ENCODE assay signal across 8 cellular contexts in genomic region chr10:80498039-80498832, GRCh38. TPM values are rescaled to one million over a fixed set of nuclear protein-coding genes. Genes with fewer than 3 reads are reported as not detected.
DNase-seq lines count a peak whose midpoint lies in the region; ATAC-seq and TF ChIP-seq lines count a peak whose summit lies in the region.

No MANE protein-coding gene starts in this region.

- H3K36me3 ChIP-seq in Peyer's patch = no peaks in the 10 kb centered on the region
- no peaks in the 10 kb centered on the region for H3K36me3 ChIP-seq in body of pancreas (replicated peaks in 1 of 2; ENCODE audit: insufficient read depth in 1 of 2, low read depth in 2 of 2)
- peaks cover 0 to 7% of the 10 kb centered on the region in 2 donors for H3K36me3 ChIP-seq in lung (ENCODE audit: control insufficient read depth in 2 of 2, insufficient read depth in 2 of 2, low read length in 2 of 2)
- H3K36me3 ChIP-seq in subcutaneous abdominal adipose tissue (ENCODE audit: control insufficient read depth in 5 of 5, insufficient read depth in 5 of 5, low read length in 5 of 5) = peaks cover 0 to 14% (median 5%) of the 10 kb centered on the region in 5 donors

- 39 to 44% methylated on average over 8 of the region's 8 CpGs for WGBS in body of pancreas, 2 donors
- WGBS in lung, 2 donors = 26 to 34% methylated on average over 8 of the region's 8 CpGs

- no peaks in the 10 kb centered on the region for H3K27me3 ChIP-seq in Peyer's patch
- H3K27me3 ChIP-seq in body of pancreas = no peaks in the 10 kb centered on the region
- H3K27me3 ChIP-seq in lung (ENCODE audit: control insufficient read depth, insufficient read depth) = no peaks in the 10 kb centered on the region
- H3K27me3 ChIP-seq in subcutaneous abdominal adipose tissue (ENCODE audit: control insufficient read depth in 5 of 5, insufficient read depth in 4 of 5, low read length in 5 of 5) = no peaks in the 10 kb centered on the region

- H3K9ac ChIP-seq in subcutaneous abdominal adipose tissue (ENCODE audit: low read length in 5 of 5) = peak overlapping the region; percentile 21 to 75 (median 62)

- TF ChIP-seq CTCF in Peyer's patch (IDR thresholded peaks at IDR 0.05) (no peak), body of pancreas (IDR thresholded peaks at IDR 0.05) (no peak), lung (IDR thresholded peaks at IDR 0.05; ENCODE audit: control extremely low read depth, extremely low read depth) (no peak)

- H3K9me3 ChIP-seq in Peyer's patch (no peaks in the 10 kb centered on the region), body of pancreas (no peaks in the 10 kb centered on the region), lung (ENCODE audit: control insufficient read depth in 2 of 2, insufficient read depth in 1 of 2, low read length in 1 of 2) (no peaks in the 10 kb centered on the region), subcutaneous abdominal adipose tissue (ENCODE audit: control insufficient read depth in 5 of 5, low read length in 5 of 5) (no peaks in the 10 kb centered on the region)

- no peak overlapping the region for H3K4me3 ChIP-seq in Peyer's patch
- H3K4me3 ChIP-seq in body of pancreas = no peak overlapping the region
- H3K4me3 ChIP-seq in lung = no peak overlapping the region
- peak overlapping the region in 3 of 5 donors; percentile 0 to 45 (median 23) for H3K4me3 ChIP-seq in subcutaneous abdominal adipose tissue (ENCODE audit: low read depth in 1 of 5, low read length in 5 of 5)

- H3K27ac ChIP-seq in Peyer's patch = peak overlapping the region; percentile 62 to 90 (median 82)
- peak overlapping the region; percentile 84 to 87 (median 86) for H3K27ac ChIP-seq in body of pancreas
- peak overlapping the region; percentile 50 to 91 for H3K27ac ChIP-seq in lung (ENCODE audit: low read depth in 1 of 2, low read length in 1 of 2)
- peak overlapping the region; percentile 92 for H3K27ac ChIP-seq in subcutaneous abdominal adipose tissue (ENCODE audit: low read depth, low read length)

- intact Hi-C loops in body of pancreas (cut with DNase I) = no loop called here

- H3K4me1 ChIP-seq in Peyer's patch = peaks cover 6 to 80% (median 34%) of the 10 kb centered on the region in 4 donors
- peaks cover 80% of the 10 kb centered on the region for H3K4me1 ChIP-seq in body of pancreas
- H3K4me1 ChIP-seq in lung (ENCODE audit: control insufficient read depth in 2 of 2, insufficient read depth in 2 of 2, low read length in 2 of 2) = peaks cover 31 to 62% of the 10 kb centered on the region in 2 donors
- peaks cover 68 to 100% (median 98%) of the 10 kb centered on the region in 5 donors for H3K4me1 ChIP-seq in subcutaneous abdominal adipose tissue (ENCODE audit: control insufficient read depth in 5 of 5, insufficient read depth in 5 of 5, low read length in 5 of 5)

- TF ChIP-seq POLR2A in Peyer's patch (IDR thresholded peaks at IDR 0.05) (no peak), body of pancreas (IDR thresholded peaks at IDR 0.05) (peak in 1 of 3 donors; percentile 16)

- DNase-seq in Peyer's patch (no peak), body of pancreas (peak in 1 of 4 donors; percentile 3), lung (ENCODE audit: low spot score) (no peak), COR-L47 (lab: John Stamatoyannopoulos, UW) (no peak), SW 1271 (lab: John Stamatoyannopoulos, UW) (no peak)

- ATAC-seq in body of pancreas (no peak), lung (ENCODE audit: insufficient read depth, low FRiP score) (no peak), HG02938 (IDR thresholded peaks at IDR 0.05; ENCODE audit: unreplicated experiment) (no peak), GM19397 (IDR thresholded peaks at IDR 0.05; ENCODE audit: unreplicated experiment) (no peak)

RNA-seq across cellular contexts. Expression of gene SH2D4B, which starts 39.5 kb away (rescaled TPM):
- not detected for total RNA-seq in Peyer's patch
- under 1 TPM in 1 of 2 donors, not detected in 1; 0.33 TPM for total RNA-seq in body of pancreas
- total RNA-seq in lung = under 1 TPM; 0.12 to 0.28 TPM
- under 1 TPM; 0.20 to 0.23 TPM for polyA plus RNA-seq in lung

RNA-seq across cellular contexts. Expression of gene TSPAN14, which starts 44.1 kb away (rescaled TPM):
- total RNA-seq in Peyer's patch (10 to 100 TPM; 51.2 to 72.0 (median 68.0) TPM), body of pancreas (10 to 100 TPM; 22.3 to 63.0 TPM), lung (100 to 1,000 TPM in 1 of 2 donors, 10 to 100 TPM in 1; 67.3 to 164 TPM)
- polyA plus RNA-seq in lung = 100 to 1,000 TPM in 1 of 2 donors, 10 to 100 TPM in 1; 40.9 to 187 TPM

Comparison
In these comparisons a context has a peak if more than half of its experiments do, and no peak if none do; other contexts are left out.
1. H3K4me3 ChIP-seq: peak in subcutaneous abdominal adipose tissue (3 of 5); none in Peyer's patch (0 of 4), body of pancreas (0 of 2) and lung (single experiment).
2. Peak in every context shown above with its lines, with median percentiles within 50 percentile points of each other: H3K27ac ChIP-seq.